ENCODE assay signal across 9 cellular contexts in genomic region chr10:104328636-104328915, GRCh38. TPM values are rescaled to one million over a fixed set of nuclear protein-coding genes. Genes with fewer than 3 reads are reported as not detected.
A peak's percentile ranks its signal among the peaks of the same experiment; 100 is the strongest.
DNase-seq lines count a peak whose midpoint lies in the region; ATAC-seq and TF ChIP-seq lines count a peak whose summit lies in the region.
"Had no signal": no experiment of that assay in that cellular context is flagged by ENCODE, and none has a peak within 500 bp of the region (broad histone marks: within the 10 kb centered on the region; RNA-seq: fewer than 3 reads in every experiment).

No MANE protein-coding gene starts in this region.

- peaks cover 79% of the 10 kb centered on the region for H3K79me2 ChIP-seq in mammary epithelial cell (ENCODE audit: insufficient read depth, low read length)

- H3K36me3 ChIP-seq in mammary epithelial cell (ENCODE audit: insufficient read depth, low read length) = peaks cover 2% of the 10 kb centered on the region
- no peaks in the 10 kb centered on the region for H3K36me3 ChIP-seq in muscle layer of colon (ENCODE audit: insufficient read depth, low read length)
- H3K36me3 ChIP-seq in SJCRH30 = no peaks in the 10 kb centered on the region

- ATAC-seq in HG03095 (IDR thresholded peaks at IDR 0.05; ENCODE audit: unreplicated experiment) (peak; percentile 10), HG03442 (IDR thresholded peaks at IDR 0.05; ENCODE audit: unreplicated experiment) (no peak)

- H3K9ac ChIP-seq in mammary epithelial cell (ENCODE audit: insufficient read depth, low read length) (peak overlapping the region; percentile 95), muscle layer of colon (ENCODE audit: low read length) (no peak overlapping the region)

- in situ Hi-C loops in mammary epithelial cell (cut with MboI; ENCODE audit: low sequenced_read_pairs in 2 of 2) = no loop called here

- no TSS peak for BruUV-seq in mammary epithelial cell (replicated peaks; lab: Mats Ljungman, UMichigan)

- DNase-seq in AG04449 (ENCODE audit: low read depth, low spot score) = no peak
- no peak for DNase-seq in mammary epithelial cell
- DNase-seq in T-helper 9 cell = no peak
- DNase-seq in SJCRH30 = no peak
- DNase-seq in NCI-H526 (lab: John Stamatoyannopoulos, UW) = no peak
- DNase-seq: NCI-H524 treated with DMSO at 0.1 percent for 48 hours had no signal

- no peaks in the 10 kb centered on the region for H4K20me1 ChIP-seq in mammary epithelial cell (ENCODE audit: insufficient read depth, low read length)

- intact Hi-C loops in mammary epithelial cell (cut with micrococcal nuclease) = loop anchor here (2.0 kb wide), 1 partner anchor 60 kb away; the partner anchor contains the start of gene GSTO2

- WGBS in mammary epithelial cell (ENCODE audit: low coverage, missing lambda C conversion rate) = 0% methylated on average over 3 of the region's 3 CpGs

- H3K27ac ChIP-seq in mammary epithelial cell (ENCODE audit: insufficient read depth, low read depth, low read length) = peak overlapping the region; percentile 98
- peak overlapping the region; percentile 70 for H3K27ac ChIP-seq in muscle layer of colon (ENCODE audit: low read depth, low read length)
- no peak overlapping the region for H3K27ac ChIP-seq in SJCRH30

- no peaks in the 10 kb centered on the region for H3K27me3 ChIP-seq in mammary epithelial cell (ENCODE audit: insufficient read depth, low read length)
- H3K27me3 ChIP-seq in muscle layer of colon (ENCODE audit: control insufficient read depth in 1 of 2, insufficient read depth in 2 of 2, low read length in 2 of 2) = no peaks in the 10 kb centered on the region
- no peaks in the 10 kb centered on the region for H3K27me3 ChIP-seq in SJCRH30

- no peak for TF ChIP-seq CTCF in AG04449 (IDR thresholded peaks at IDR 0.05; ENCODE audit: insufficient read depth, low read length, missing control alignments)
- TF ChIP-seq CTCF in mammary epithelial cell (conservative IDR thresholded peaks at IDR 0.05 in 1 of 2, IDR thresholded peaks at IDR 0.05 in 1 of 2; ENCODE audit: extremely low read depth in 1 of 2, insufficient read depth in 1 of 2, low read depth in 1 of 2, low read length in 2 of 2) = no peak

- H3K9me3 ChIP-seq in mammary epithelial cell (replicated peaks; ENCODE audit: insufficient read depth, low read length) = no peaks in the 10 kb centered on the region
- H3K9me3 ChIP-seq in muscle layer of colon (ENCODE audit: low read length) = no peaks in the 10 kb centered on the region
- no peaks in the 10 kb centered on the region for H3K9me3 ChIP-seq in SJCRH30 (replicated peaks)

- H3K4me3 ChIP-seq in AG04449 (ENCODE audit: low read depth, low read length) (peak overlapping the region; percentile 47), mammary epithelial cell (replicated peaks in 1 of 3; ENCODE audit: insufficient read depth in 1 of 3, low read depth in 2 of 3, low read length in 3 of 3) (peak overlapping the region in 2 of 3 experiments; percentile 24 to 35), muscle layer of colon (ENCODE audit: low read depth in 1 of 2, low read length in 2 of 2) (peak overlapping the region in 1 of 2 donors; percentile 26), SJCRH30 (no peak overlapping the region)

- H3K4me2 ChIP-seq in mammary epithelial cell (ENCODE audit: insufficient read depth, low read depth, low read length) = peak overlapping the region; percentile 83

- CTCF ChIA-PET in AG04449 (lab: Yijun Ruan, JAX) = interaction anchor here (2.6 to 4.7 kb wide), 3 partner anchors 22 to 37 kb away, joined by 9 to 18 read pairs (median 15); no protein-coding TSS in a partner anchor
- CTCF ChIA-PET in mammary epithelial cell (lab: Charles Lee; ENCODE audit: low non-redundant PET) = no interaction called here

- POLR2A ChIA-PET in AG04449 (lab: Yijun Ruan, JAX) = interaction anchor here (1.5 to 2.3 kb wide), 5 partner anchors 10 to 54 kb away, joined by 4 to 21 read pairs (median 9); partner anchors contain the start of gene ITPRIP

- dilution Hi-C loops in mammary epithelial cell (cut with HindIII; ENCODE audit: low sequenced_read_pairs) = no loop called here

- no peak overlapping the region for H2AFZ ChIP-seq in mammary epithelial cell (ENCODE audit: low read depth, low read length)

- H3K4me1 ChIP-seq in mammary epithelial cell (ENCODE audit: insufficient read depth, low read length) (peaks cover 81% of the 10 kb centered on the region), muscle layer of colon (ENCODE audit: insufficient read depth, low read length) (peaks cover 94% of the 10 kb centered on the region), SJCRH30 (no peaks in the 10 kb centered on the region)

RNA-seq across cellular contexts. Expression of gene ITPRIP, which starts 9.7 kb away (rescaled TPM):
- 10 to 100 TPM; 21.5 to 37.2 TPM for total RNA-seq in mammary epithelial cell
- 14.4 TPM for polyA plus RNA-seq in mammary epithelial cell
- 24.0 TPM for polyA minus RNA-seq in mammary epithelial cell
- total RNA-seq in SJCRH30 (2014; rRNA removed; shearing (Covaris generic)) = 4.9 and 5.3 TPM in 2 replicates

RNA-seq across cellular contexts. Expression of gene CFAP58, which starts 25.1 kb away (rescaled TPM):
- 1 to 10 TPM in 1 of 2 donors, under 1 TPM in 1; 0.17 to 1.0 TPM for total RNA-seq in mammary epithelial cell
- 0.23 TPM for polyA plus RNA-seq in mammary epithelial cell
- polyA minus RNA-seq in mammary epithelial cell = not detected
- total RNA-seq in SJCRH30 (2014; rRNA removed; shearing (Covaris generic)) = 0.08 TPM in 1 of 2 replicates, not detected in the other

RNA-seq across cellular contexts. Expression of gene GSTO2, which starts 59.6 kb away (rescaled TPM):
- total RNA-seq in mammary epithelial cell = 10 to 100 TPM; 16.2 to 26.8 TPM
- polyA plus RNA-seq in mammary epithelial cell = 43.3 TPM
- polyA minus RNA-seq in mammary epithelial cell = 56.6 TPM
- total RNA-seq in SJCRH30 (2014; rRNA removed; shearing (Covaris generic)) = 0.08 TPM in 1 of 2 replicates, not detected in the other

Comparison
In these comparisons a context has a peak if more than half of its experiments do, and no peak if none do; other contexts are left out.
1. RNA of gene GSTO2, which starts 59.6 kb away (total RNA-seq): 16.2 to 26.8 TPM in mammary epithelial cell; 0.08 TPM in SJCRH30; every median in the first group is over 10 times any median in the second.